Comparison of ENCODE assay signal across 18 cellular contexts in genomic region chr20:8005575-8006366, GRCh38. TPM values are rescaled to one million over a fixed set of nuclear protein-coding genes. Genes with fewer than 3 reads are reported as not detected.
A peak's percentile ranks its signal among the peaks of the same experiment; 100 is the strongest.
DNase-seq lines count a peak whose midpoint lies in the region; ATAC-seq and TF ChIP-seq lines count a peak whose summit lies in the region.
"Had no signal": no experiment of that assay in that cellular context is flagged by ENCODE, and none has a peak within 500 bp of the region (broad histone marks: within the 10 kb centered on the region; RNA-seq: fewer than 3 reads in every experiment).

No MANE protein-coding gene starts in this region.

- intact Hi-C loops in Right ventricle myocardium superior (cut with DNase I) (no loop called here), cardiac septum (cut with DNase I) (no loop called here)

- no peak overlapping the region for H3K4me3 Mint-ChIP-seq in brain
- H3K4me3 Mint-ChIP-seq in stimulated activated naive B cell treated with anti-CD40 and anti-IgM and Interleukin-4, amounts not matched to agents 10 μg/mL and 1 μg/mL and 100 μg/mL, for 72 hours, result no peak overlapping the region
- H3K4me3 Mint-ChIP-seq: CD4-positive, alpha-beta T cell had no signal

- ATAC-seq in Right ventricle myocardium superior (ENCODE audit: poor library complexity), result peak; percentile 70
- ATAC-seq in stimulated activated naive B cell treated with anti-CD40 and anti-IgM and Interleukin-4, amounts not matched to agents 10 μg/mL and 1 μg/mL and 100 μg/mL, for 72 hours (replicated peaks), result no peak
- ATAC-seq in HG03159 (IDR thresholded peaks at IDR 0.05; ENCODE audit: unreplicated experiment), result no peak
- ATAC-seq: GM12878, PC-3 had no signal

- H3K27ac Mint-ChIP-seq in brain, result peak overlapping the region in 3 of 5 experiments; percentile 10 to 41 (median 20)
- H3K27ac Mint-ChIP-seq in stimulated activated naive B cell treated with anti-CD40 and anti-IgM and Interleukin-4, amounts not matched to agents 10 μg/mL and 1 μg/mL and 100 μg/mL, for 72 hours, result peak overlapping the region; percentile 47
- H3K27ac Mint-ChIP-seq: CD4-positive, alpha-beta T cell had no signal

- peaks cover 19% of the 10 kb centered on the region for H3K4me1 Mint-ChIP-seq in brain
- peaks cover 5 to 6% of the 10 kb centered on the region in 2 donors for H3K4me1 Mint-ChIP-seq in stimulated activated naive B cell treated with anti-CD40 and anti-IgM and Interleukin-4, amounts not matched to agents 10 μg/mL and 1 μg/mL and 100 μg/mL, for 72 hours

- H3K9me3 Mint-ChIP-seq in brain, result no peaks in the 10 kb centered on the region
- no peaks in the 10 kb centered on the region for H3K9me3 Mint-ChIP-seq in stimulated activated naive B cell treated with anti-CD40 and anti-IgM and Interleukin-4, amounts not matched to agents 10 μg/mL and 1 μg/mL and 100 μg/mL, for 72 hours
- H3K9me3 Mint-ChIP-seq: CD4-positive, alpha-beta T cell had no signal

- no peaks in the 10 kb centered on the region for H3K27me3 Mint-ChIP-seq in brain
- H3K27me3 Mint-ChIP-seq in stimulated activated naive B cell treated with anti-CD40 and anti-IgM and Interleukin-4, amounts not matched to agents 10 μg/mL and 1 μg/mL and 100 μg/mL, for 72 hours, result no peaks in the 10 kb centered on the region
- H3K27me3 Mint-ChIP-seq: CD4-positive, alpha-beta T cell had no signal

- peaks cover 37% of the 10 kb centered on the region for H3K36me3 Mint-ChIP-seq in brain
- peaks cover 6 to 18% of the 10 kb centered on the region in 2 donors for H3K36me3 Mint-ChIP-seq in stimulated activated naive B cell treated with anti-CD40 and anti-IgM and Interleukin-4, amounts not matched to agents 10 μg/mL and 1 μg/mL and 100 μg/mL, for 72 hours

- in situ Hi-C loops in G401 (cut with HindIII; ENCODE audit: low sequenced_read_pairs), result no loop called here

- TF ChIP-seq CTCF in brain (conservative IDR thresholded peaks at IDR 0.05), result no peak

- no peak for DNase-seq in Right ventricle myocardium superior
- DNase-seq in cardiac septum (ENCODE audit: low spot score), result no peak
- DNase-seq in NCI-H69 (lab: John Stamatoyannopoulos, UW), result peak; percentile 73
- DNase-seq in stimulated activated naive B cell treated with anti-CD40 and anti-IgM and Interleukin-4, amounts not matched to agents 10 μg/mL and 1 μg/mL and 100 μg/mL, for 72 hours, result no peak
- no peak for DNase-seq in G401 (ENCODE audit: low spot score)
- no peak for DNase-seq in GM19238 (ENCODE audit: insufficient read length, low spot score)
- DNase-seq: BE2C; CD4-positive, alpha-beta T cell; KG1; NCI-H1105 treated with DMSO at 0.1 percent for 48 hours; NCI-H345; NCI-H526 treated with DMSO at 0.1 percent for 48 hours; PC-3; RPMI8226; SJCRH30 had no signal

RNA-seq across cellular contexts. Expression of gene TMX4, which starts 13.8 kb away (rescaled TPM):
- 123 TPM for total RNA-seq in Right ventricle myocardium superior
- 91.1 TPM for total RNA-seq in cardiac septum
- 33.1 TPM for polyA plus RNA-seq in brain (ENCODE audit: insufficient read depth, low read depth, low replicate concordance)
- total RNA-seq in G401 (2014; rRNA removed; shearing (Covaris generic)), result 2.6 and 3.3 TPM in 2 replicates

Comparison
In these comparisons a context has a peak if more than half of its experiments do, and no peak if none do; other contexts are left out.
1. RNA of gene TMX4, which starts 13.8 kb away (total RNA-seq): 123 TPM in Right ventricle myocardium superior (single experiment) and 91.1 TPM in cardiac septum (single experiment); 2.6 to 3.3 TPM in G401; every median in the first group is over 10 times any median in the second.